In the genomic region with DNA sequence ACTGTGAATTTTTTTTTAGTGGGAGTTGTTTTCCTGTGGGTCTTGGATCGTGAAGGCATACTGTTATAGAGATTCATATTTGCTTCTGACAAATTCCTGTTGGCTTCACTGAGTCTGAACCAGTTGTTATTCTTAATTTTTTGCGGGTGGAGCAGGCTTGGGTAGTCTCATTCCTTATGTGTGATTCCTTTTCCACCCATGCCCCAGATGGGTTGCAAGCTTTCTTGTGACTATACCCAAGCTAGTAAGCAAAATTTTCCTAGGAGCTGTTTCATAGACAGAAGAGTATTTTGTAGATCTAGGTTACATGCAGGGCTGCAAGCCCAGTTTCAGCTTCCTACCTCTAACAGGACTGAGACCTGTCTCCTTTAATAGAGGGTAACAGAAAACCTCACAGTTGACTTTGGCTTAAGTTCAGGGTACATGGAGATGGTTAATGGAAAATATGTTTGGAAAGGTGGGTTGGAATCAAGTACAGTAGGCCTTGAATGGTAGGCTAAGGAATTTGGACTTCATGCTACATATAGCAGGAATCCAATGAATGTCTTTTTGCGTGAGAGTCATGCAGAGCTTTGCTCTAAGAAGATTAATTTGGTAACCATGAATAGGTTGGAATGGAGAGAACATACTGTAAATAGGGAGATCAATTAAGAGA, we compare ENCODE assay signal across 17 cellular contexts.
"Had no signal": no experiment of that assay in that cellular context is flagged by ENCODE, and none has a peak within 500 bp of the region (broad histone marks: within the 10 kb centered on the region; RNA-seq: fewer than 3 reads in every experiment).

No MANE protein-coding gene starts in this region.

- DNase-seq: activated naive CD4-positive, alpha-beta T cell treated with anti-CD3 and anti-CD28 coated beads, Interleukin-2, amount 50 U/mL, for 16 hours; activated T-cell treated with anti-CD3 and anti-CD28 coated beads, Interleukin-2, amount 50 U/mL, for 1 hour; esophagus squamous epithelium; lower lobe of right lung; midbrain; naive B cell; retina; stimulated activated CD4-positive, alpha-beta T cell treated with anti-CD3 and anti-CD28 coated beads, Interleukin-4, amount 100 ng/mL, for 4 hours; stimulated activated naive CD8-positive, alpha-beta T cell treated with anti-CD3 and anti-CD28 coated beads, Interleukin-15, amount 100 ng/mL, for 72 hours; T-helper 2 cell; uterus had no signal

- H2AFZ ChIP-seq: hepatocyte, parathyroid adenoma had no signal

- H3K9ac ChIP-seq: parathyroid adenoma had no signal

- H3K27ac Mint-ChIP-seq: naive B cell; stimulated activated naive CD8-positive, alpha-beta T cell treated with anti-CD3 and anti-CD28 coated beads, Interleukin-15, amount 100 ng/mL, for 72 hours had no signal

- ATAC-seq: activated CD4-positive, CD25-positive, alpha-beta regulatory T cell treated with anti-CD3 and anti-CD28 coated beads, Interleukin-2, amount 50 U/mL, for 24 hours; gastroesophageal sphincter; lower lobe of right lung; stimulated activated naive CD8-positive, alpha-beta T cell treated with anti-CD3 and anti-CD28 coated beads, Interleukin-15, amount 100 ng/mL, for 72 hours had no signal

- H3K27ac ChIP-seq: esophagus squamous epithelium, gastroesophageal sphincter, hepatocyte, lower lobe of right lung, parathyroid adenoma, skin epidermis, uterus had no signal

- H3K4me1 ChIP-seq: esophagus squamous epithelium, gastroesophageal sphincter, lower lobe of right lung, parathyroid adenoma, uterus had no signal

- H3K36me3 ChIP-seq: esophagus squamous epithelium, gastroesophageal sphincter, lower lobe of right lung, uterus had no signal

- H3K4me3 Mint-ChIP-seq: naive B cell; stimulated activated naive CD8-positive, alpha-beta T cell treated with anti-CD3 and anti-CD28 coated beads, Interleukin-15, amount 100 ng/mL, for 72 hours had no signal

- H3K4me3 ChIP-seq: esophagus squamous epithelium, gastroesophageal sphincter, hepatocyte, lower lobe of right lung, skin epidermis, uterus had no signal

- H3K27me3 ChIP-seq: esophagus squamous epithelium, gastroesophageal sphincter, hepatocyte, uterus had no signal

- FAIRE-seq: bronchial epithelial cell had no signal

- H3K27me3 Mint-ChIP-seq: naive B cell; stimulated activated naive CD8-positive, alpha-beta T cell treated with anti-CD3 and anti-CD28 coated beads, Interleukin-15, amount 100 ng/mL, for 72 hours had no signal

- H3K4me2 ChIP-seq: hepatocyte had no signal

- H3K4me1 Mint-ChIP-seq: naive B cell had no signal
